16 cellular contexts compared by ENCODE assay signal in genomic region chr7:158284121-158284520, GRCh38.
DNase-seq lines count a peak whose midpoint lies in the region; ATAC-seq, FAIRE-seq and TF ChIP-seq lines count a peak whose summit lies in the region.
"Had no signal": no experiment of that assay in that cellular context is flagged by ENCODE, and none has a peak within 500 bp of the region (broad histone marks: within the 10 kb centered on the region; RNA-seq: fewer than 3 reads in every experiment).

No MANE protein-coding gene starts in this region.

- FAIRE-seq in kidney (lab: Jason Lieb, UNC) = no peak
- FAIRE-seq: GM12878, GM18507, K562 had no signal

- no peaks in the 10 kb centered on the region for H3K27me3 ChIP-seq in MG63

- H3K27ac Mint-ChIP-seq in osteocyte (ENCODE audit: unreplicated experiment) = no peak overlapping the region
- H3K27ac Mint-ChIP-seq: CD4-positive, CD25-positive, alpha-beta regulatory T cell had no signal

- peaks cover 2% of the 10 kb centered on the region for H3K36me3 Mint-ChIP-seq in osteocyte (ENCODE audit: unreplicated experiment)
- H3K36me3 Mint-ChIP-seq: CD4-positive, CD25-positive, alpha-beta regulatory T cell had no signal

- H3K27me3 Mint-ChIP-seq in osteocyte (ENCODE audit: unreplicated experiment) = no peaks in the 10 kb centered on the region

- H3K4me3 ChIP-seq in MG63 (no peak overlapping the region), kidney (ENCODE audit: low read length in 2 of 2) (no peak overlapping the region)
- H3K4me3 ChIP-seq: GM12878, K562 had no signal

- H3K4me1 ChIP-seq in kidney (ENCODE audit: control insufficient read depth in 1 of 2, insufficient read depth in 1 of 2, low read depth in 1 of 2, low read length in 2 of 2) = no peaks in the 10 kb centered on the region

- no peak for ATAC-seq in GM21447 (IDR thresholded peaks at IDR 0.05; ENCODE audit: unreplicated experiment)
- ATAC-seq: GM12878, K562, Panc1 had no signal

- H3K4me3 Mint-ChIP-seq in osteocyte (ENCODE audit: unreplicated experiment) = no peak overlapping the region
- H3K4me3 Mint-ChIP-seq: CD4-positive, CD25-positive, alpha-beta regulatory T cell had no signal

- H3K9ac ChIP-seq in kidney (ENCODE audit: low read length in 2 of 2) = no peak overlapping the region

- no peak overlapping the region for H3K27ac ChIP-seq in kidney (ENCODE audit: low read depth in 2 of 2, low read length in 2 of 2)

- H3K9me3 Mint-ChIP-seq in osteocyte (ENCODE audit: unreplicated experiment) = peaks cover 51% of the 10 kb centered on the region

- in situ Hi-C loops in G401 (cut with HindIII; ENCODE audit: low sequenced_read_pairs) = no loop called here

- H3K4me1 Mint-ChIP-seq in osteocyte (ENCODE audit: unreplicated experiment) = no peaks in the 10 kb centered on the region
- H3K4me1 Mint-ChIP-seq: CD4-positive, CD25-positive, alpha-beta regulatory T cell had no signal

- peak; percentile 48 for DNase-seq in G401 (ENCODE audit: low spot score)
- peak; percentile 41 for DNase-seq in MG63
- peak; percentile 8 for DNase-seq in globus pallidus (ENCODE audit: low spot score)
- DNase-seq in osteocyte (ENCODE audit: extremely low spot score, unreplicated experiment) = peak; percentile 69
- DNase-seq in stimulated activated CD4-positive, alpha-beta T cell treated with anti-CD3 and anti-CD28 coated beads, Interleukin-15, amount 100 ng/mL, for 24 hours = no peak
- no peak for DNase-seq in kidney
- no peak for DNase-seq in SHP77 treated with DMSO at 0.1 percent for 48 hours (lab: John Stamatoyannopoulos, UW)
- DNase-seq: ACHN; CD4-positive, CD25-positive, alpha-beta regulatory T cell; NCI-H1092; Right ventricle myocardium superior had no signal

- no peak for TF ChIP-seq CTCF in osteocyte (IDR thresholded peaks at IDR 0.05)
- no peak for TF ChIP-seq CTCF in kidney (IDR thresholded peaks at IDR 0.05; ENCODE audit: borderline replicate concordance, extremely low read depth, insufficient read depth)

- H3K36me3 ChIP-seq in MG63 (no peaks in the 10 kb centered on the region), kidney (ENCODE audit: control insufficient read depth in 1 of 2, insufficient read depth in 2 of 2, low read length in 2 of 2) (no peaks in the 10 kb centered on the region)

- no peaks in the 10 kb centered on the region for H3K9me3 ChIP-seq in MG63
- H3K9me3 ChIP-seq in kidney (ENCODE audit: control insufficient read depth in 1 of 2, low read length in 2 of 2) = peaks cover 6 to 22% of the 10 kb centered on the region in 2 donors

- intact Hi-C loops in kidney (cut with DNase I) = no loop called here

Comparison
In these comparisons a context has a peak if more than half of its experiments do, and no peak if none do; other contexts are left out.
1. DNase-seq: peak in G401 (single experiment), MG63 (single experiment), globus pallidus (single experiment) and osteocyte (single experiment); none in stimulated activated CD4-positive, alpha-beta T cell treated with anti-CD3 and anti-CD28 coated beads, Interleukin-15, amount 100 ng/mL, for 24 hours (single experiment), kidney (single experiment) and SHP77 treated with DMSO at 0.1 percent for 48 hours (single experiment).